Comparison of ENCODE assay signal across 8 cellular contexts in the genomic region with DNA sequence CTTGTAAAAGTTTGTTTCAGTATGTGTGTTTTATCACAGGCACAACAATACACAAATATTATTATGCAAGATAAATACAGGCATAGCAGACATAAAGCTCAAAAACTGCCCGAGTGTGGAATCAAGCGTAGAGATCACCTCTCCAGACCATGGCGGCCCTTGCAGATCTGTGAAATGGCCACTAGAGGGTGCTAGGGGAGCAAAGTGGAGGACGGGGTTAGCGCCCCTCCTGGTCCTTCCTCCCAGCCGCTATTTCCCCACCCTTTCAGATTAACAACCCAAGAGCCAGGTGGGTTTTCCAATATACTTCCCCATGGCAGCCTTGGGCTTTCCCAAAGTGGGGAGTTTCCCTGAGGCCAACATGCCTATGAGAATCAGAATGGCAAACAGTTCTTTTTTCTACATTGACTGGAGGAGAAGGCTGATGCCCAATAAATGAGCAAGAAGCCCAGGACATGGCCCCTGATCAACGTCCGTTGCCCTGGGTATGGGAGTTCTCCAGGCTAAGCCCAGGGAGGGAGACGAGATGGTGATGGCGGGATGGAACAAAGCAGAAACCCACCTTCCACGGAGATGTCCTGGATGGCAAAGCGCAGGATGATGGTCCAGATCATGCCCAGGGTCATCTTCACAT.
DNase-seq lines count a peak whose midpoint lies in the region; ATAC-seq and TF ChIP-seq lines count a peak whose summit lies in the region.

No MANE protein-coding gene starts in this region.

- H3K27me3 ChIP-seq in DND-41 (ENCODE audit: insufficient read depth, low read length, poor library complexity) (no peaks in the 10 kb centered on the region), layer of hippocampus (ENCODE audit: control insufficient read depth, insufficient read depth, low read length) (no peaks in the 10 kb centered on the region)

- no peak overlapping the region for H3K9ac ChIP-seq in DND-41 (ENCODE audit: low read depth, low read length)

- no peak overlapping the region for H3K4me3 ChIP-seq in DND-41 (ENCODE audit: low read depth in 1 of 2, low read length in 2 of 2)

- ATAC-seq in DND-41 (ENCODE audit: insufficient read depth, low read depth) (peak; percentile 90), HG02981 (IDR thresholded peaks at IDR 0.05; ENCODE audit: unreplicated experiment) (peak; percentile 77)

- H3K36me3 ChIP-seq in DND-41 (ENCODE audit: insufficient read depth, low read length) = peaks cover 78% of the 10 kb centered on the region

- peak; percentile 88 for TF ChIP-seq CTCF in DND-41 (IDR thresholded peaks at IDR 0.05; ENCODE audit: borderline replicate concordance, extremely low read depth, low read length, poor library complexity, severe bottlenecking)

- no peaks in the 10 kb centered on the region for H3K9me3 ChIP-seq in DND-41 (ENCODE audit: insufficient read depth, low read length, severe bottlenecking)

- H2AFZ ChIP-seq in DND-41 (ENCODE audit: low read depth, low read length) = no peak overlapping the region

- DNase-seq in DND-41 (peak; percentile 66), NCI-H446 (lab: John Stamatoyannopoulos, UW) (peak; percentile 42 to 81), cerebellar cortex (ENCODE audit: low spot score) (peak; percentile 73), cerebellar nuclear complex (lab: John Stamatoyannopoulos, UW) (no peak)
- DNase-seq in activated CD4-positive, alpha-beta T cell treated with anti-CD3 and anti-CD28 coated beads for 24 hours (ENCODE audit: low read depth in 2 of 2) = peak; percentile 67
- peak; percentile 72 for DNase-seq in stimulated activated CD4-positive, alpha-beta T cell treated with anti-CD3 and anti-CD28 coated beads, Interleukin-4, amount 100 ng/mL, for 1 hour

- H3K4me2 ChIP-seq in DND-41 (ENCODE audit: insufficient read depth, low read length) = no peak overlapping the region

- no peaks in the 10 kb centered on the region; the same call in 1 of the 2 replicates for H3K4me1 ChIP-seq in DND-41 (ENCODE audit: insufficient read depth, low read length)

- no peaks in the 10 kb centered on the region for H3K79me2 ChIP-seq in DND-41 (ENCODE audit: insufficient read depth, low read length)

- H3K27ac ChIP-seq in DND-41 (ENCODE audit: low read length) (no peak overlapping the region), layer of hippocampus (ENCODE audit: low read depth, low read length) (peak overlapping the region; percentile 31)

- peaks cover 18% of the 10 kb centered on the region for H4K20me1 ChIP-seq in DND-41 (ENCODE audit: insufficient read depth, low read length)

Comparison
In these comparisons a context has a peak if more than half of its experiments do, and no peak if none do; other contexts are left out.
1. DNase-seq: peak in DND-41 (single experiment), NCI-H446 (2 of 2), activated CD4-positive, alpha-beta T cell treated with anti-CD3 and anti-CD28 coated beads for 24 hours (2 of 2), cerebellar cortex (single experiment) and stimulated activated CD4-positive, alpha-beta T cell treated with anti-CD3 and anti-CD28 coated beads, Interleukin-4, amount 100 ng/mL, for 1 hour (single experiment); none in cerebellar nuclear complex (0 of 2).